In the genomic region with DNA sequence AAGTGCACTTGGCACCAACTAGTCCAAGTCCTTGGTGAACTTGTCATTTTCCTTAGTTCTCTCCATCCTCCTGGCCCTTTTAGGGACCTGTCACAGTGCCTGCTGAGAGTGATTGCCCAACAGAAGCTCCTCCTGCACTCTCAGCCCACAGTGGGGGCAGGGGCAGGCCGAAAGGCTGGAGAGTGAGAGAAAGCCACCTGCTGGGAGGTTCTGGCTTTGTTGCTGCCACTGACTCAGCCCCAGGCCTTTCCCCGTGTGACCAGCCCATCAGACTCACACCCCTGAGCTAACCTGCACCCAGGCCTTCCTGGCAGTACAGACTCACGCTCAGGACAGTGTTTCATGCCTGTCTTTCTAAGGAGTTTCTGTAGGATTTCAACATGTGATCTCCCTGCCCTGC, we compare ENCODE assay signal across 8 cellular contexts. TPM values are rescaled to one million over a fixed set of nuclear protein-coding genes. Genes with fewer than 3 reads are reported as not detected.
DNase-seq lines count a peak whose midpoint lies in the region; ATAC-seq, FAIRE-seq and TF ChIP-seq lines count a peak whose summit lies in the region.

No MANE protein-coding gene starts in this region.

- peaks cover 1 to 23% of the 10 kb centered on the region in 2 experiments; a peak in 4 of 5 replicates for H3K27me3 ChIP-seq in HepG2 (ENCODE audit: control insufficient read depth in 1 of 2, insufficient read depth in 2 of 2, low read length in 2 of 2)

- TF ChIP-seq EP300 in HepG2 (IDR thresholded peaks at IDR 0.05; ENCODE audit: low read depth in 2 of 2, low read length in 2 of 2) (no peak), HepG2 (CRISPR knock-in tag; IDR thresholded peaks at IDR 0.05; ENCODE audit: borderline replicate concordance) (no peak)

- in situ Hi-C loops in HepG2 (cut with HindIII; ENCODE audit: extremely low pct_ligation_motif_present, low pct_unique_long_range_greater_than_20kb) = no loop called here

- H3K9me3 ChIP-seq in HepG2 (ENCODE audit: low read length) = no peaks in the 10 kb centered on the region

- TF ChIP-seq RAD21 in HepG2 (CRISPR knock-in tag; IDR thresholded peaks at IDR 0.05) = peak; percentile 56

- TF ChIP-seq POLR2A in HepG2 (IDR thresholded peaks at IDR 0.05; ENCODE audit: insufficient read depth in 1 of 2, low read depth in 2 of 2, low read length in 2 of 2) = no peak

- no peaks in the 10 kb centered on the region for H3K4me1 Mint-ChIP-seq in activated naive CD4-positive, alpha-beta T cell treated with anti-CD3 and anti-CD28 coated beads, Interleukin-2, amount 10 ng/mL, durations not matched to agents 7 days and 5 days
- H3K4me1 Mint-ChIP-seq in activated CD4-positive, alpha-beta T cell treated with anti-CD3 and anti-CD28 coated beads, Interleukin-2, amount 10 ng/mL, durations not matched to agents 7 days and 5 days = no peaks in the 10 kb centered on the region

- peak; percentile 73 for FAIRE-seq in HepG2 (lab: Jason Lieb, UNC)

- peak; percentile 55 for TF ChIP-seq CTCF in HepG2 (CRISPR knock-in tag; IDR thresholded peaks at IDR 0.05)

- no peak overlapping the region for H3K4me3 ChIP-seq in HepG2 (replicated peaks in 1 of 3; ENCODE audit: insufficient read depth in 1 of 3, low read depth in 2 of 3, low read length in 3 of 3)

- intact Hi-C loops in HepG2 (cut with micrococcal nuclease; ENCODE audit: unreplicated experiment) = no loop called here

- H3K79me2 ChIP-seq in HepG2 (ENCODE audit: insufficient read depth, low read length) = no peaks in the 10 kb centered on the region

- H3K9ac ChIP-seq in HepG2 (ENCODE audit: insufficient read depth, low read depth, low read length) = no peak overlapping the region

- H3K36me3 Mint-ChIP-seq in activated naive CD4-positive, alpha-beta T cell treated with anti-CD3 and anti-CD28 coated beads, Interleukin-2, amount 10 ng/mL, durations not matched to agents 7 days and 5 days = no peaks in the 10 kb centered on the region
- no peaks in the 10 kb centered on the region for H3K36me3 Mint-ChIP-seq in activated CD4-positive, alpha-beta T cell treated with anti-CD3 and anti-CD28 coated beads, Interleukin-2, amount 10 ng/mL, durations not matched to agents 7 days and 5 days (ENCODE audit: low read depth)

- no peak overlapping the region for H3K27ac ChIP-seq in HepG2 (ENCODE audit: extremely low read length, insufficient read depth, low read length)

- H3K4me2 ChIP-seq in HepG2 (ENCODE audit: low read depth, low read length) = no peak overlapping the region

- ATAC-seq in HepG2 (peak; percentile 99), GM18867 (IDR thresholded peaks at IDR 0.05; ENCODE audit: unreplicated experiment) (no peak)

- WGBS in HepG2 (ENCODE audit: low lambda C conversion rate) = 0% methylated on average over 3 of the region's 3 CpGs

- POLR2A ChIA-PET in HepG2 (lab: Yijun Ruan, JAX) = no interaction called here
- POLR2A ChIA-PET in activated CD4-positive, alpha-beta T cell treated with anti-CD3 and anti-CD28 coated beads, Interleukin-2, amount 10 ng/mL, durations not matched to agents 7 days and 5 days (lab: Charles Lee) = no interaction called here

- H3K36me3 ChIP-seq in HepG2 (replicated peaks in 1 of 2; ENCODE audit: control insufficient read depth in 1 of 2, insufficient read depth in 2 of 2, low read length in 2 of 2) = no peaks in the 10 kb centered on the region

- no peak overlapping the region for H2AFZ ChIP-seq in HepG2 (ENCODE audit: low read length)

- H3K9me3 Mint-ChIP-seq in activated naive CD4-positive, alpha-beta T cell treated with anti-CD3 and anti-CD28 coated beads, Interleukin-2, amount 10 ng/mL, durations not matched to agents 7 days and 5 days = no peaks in the 10 kb centered on the region
- no peaks in the 10 kb centered on the region for H3K9me3 Mint-ChIP-seq in activated CD4-positive, alpha-beta T cell treated with anti-CD3 and anti-CD28 coated beads, Interleukin-2, amount 10 ng/mL, durations not matched to agents 7 days and 5 days

- BruUV-seq in HepG2 (replicated peaks; lab: Mats Ljungman, UMichigan) = no TSS peak

- DNase-seq in D341Med (ENCODE audit: low spot score) = peak; percentile 42
- peak; percentile 15 for DNase-seq in LHCN-M2 (ENCODE audit: low read depth)
- DNase-seq in astrocyte of the hippocampus (ENCODE audit: low read depth, low spot score) = peak; percentile 48
- DNase-seq in HepG2 (ENCODE audit: low spot score) = peak; percentile 58
- no peak for DNase-seq in activated naive CD4-positive, alpha-beta T cell treated with anti-CD3 and anti-CD28 coated beads, Interleukin-2, amount 10 ng/mL, durations not matched to agents 7 days and 5 days
- no peak for DNase-seq in inferior parietal cortex (ENCODE audit: extremely low spot score)
- no peak for DNase-seq in activated CD4-positive, alpha-beta T cell treated with anti-CD3 and anti-CD28 coated beads, Interleukin-2, amount 10 ng/mL, durations not matched to agents 7 days and 5 days

- peaks cover 62% of the 10 kb centered on the region for H3K27me3 Mint-ChIP-seq in activated naive CD4-positive, alpha-beta T cell treated with anti-CD3 and anti-CD28 coated beads, Interleukin-2, amount 10 ng/mL, durations not matched to agents 7 days and 5 days
- H3K27me3 Mint-ChIP-seq in activated CD4-positive, alpha-beta T cell treated with anti-CD3 and anti-CD28 coated beads, Interleukin-2, amount 10 ng/mL, durations not matched to agents 7 days and 5 days = peaks cover 19% of the 10 kb centered on the region

- H4K20me1 ChIP-seq in HepG2 (ENCODE audit: insufficient read depth, low read length) = no peaks in the 10 kb centered on the region

- no peak overlapping the region for H3K4me3 Mint-ChIP-seq in activated naive CD4-positive, alpha-beta T cell treated with anti-CD3 and anti-CD28 coated beads, Interleukin-2, amount 10 ng/mL, durations not matched to agents 7 days and 5 days
- no peak overlapping the region for H3K4me3 Mint-ChIP-seq in activated CD4-positive, alpha-beta T cell treated with anti-CD3 and anti-CD28 coated beads, Interleukin-2, amount 10 ng/mL, durations not matched to agents 7 days and 5 days

- no peak overlapping the region for H3K27ac Mint-ChIP-seq in activated naive CD4-positive, alpha-beta T cell treated with anti-CD3 and anti-CD28 coated beads, Interleukin-2, amount 10 ng/mL, durations not matched to agents 7 days and 5 days
- no peak overlapping the region for H3K27ac Mint-ChIP-seq in activated CD4-positive, alpha-beta T cell treated with anti-CD3 and anti-CD28 coated beads, Interleukin-2, amount 10 ng/mL, durations not matched to agents 7 days and 5 days

- H3K4me1 ChIP-seq in HepG2 (ENCODE audit: insufficient read depth, low read length) = peaks cover 10% of the 10 kb centered on the region; the same call in 1 of the 2 replicates

- CTCF ChIA-PET in HepG2 (lab: Yijun Ruan, JAX; ENCODE audit: low intra/inter-chr PET ratio, low total read pairs) = no interaction called here
- CTCF ChIA-PET in activated naive CD4-positive, alpha-beta T cell treated with anti-CD3 and anti-CD28 coated beads, Interleukin-2, amount 10 ng/mL, durations not matched to agents 7 days and 5 days (lab: Charles Lee) = interaction anchor here (0.6 to 1.7 kb wide), 3 partner anchors 26 to 226 kb away, joined by 3 to 7 read pairs (median 3); no protein-coding TSS in a partner anchor
- CTCF ChIA-PET in activated CD4-positive, alpha-beta T cell treated with anti-CD3 and anti-CD28 coated beads, Interleukin-2, amount 10 ng/mL, durations not matched to agents 7 days and 5 days (lab: Charles Lee) = interaction anchor here (1.0 to 1.3 kb wide), 2 partner anchors 17 to 18 kb away, joined by 3 read pairs; no protein-coding TSS in a partner anchor

RNA-seq across cellular contexts. Expression of a gene that starts 17.1 kb away (rescaled TPM):
- total RNA-seq in LHCN-M2 (2014; rRNA removed) (not detected in 2 replicates), HepG2 (2016; rRNA removed; fragmentation: Illumina TruSeq; extraction: Trizol) (not detected in 2 replicates)
- polyA plus RNA-seq in LHCN-M2 (2012) = not detected
- total RNA-seq in HepG2 (2016; cell fraction: cytosol; rRNA removed; fragmentation: Illumina TruSeq; extraction: Trizol; ENCODE audit: low read depth) = not detected in 2 replicates
- total RNA-seq in HepG2 (2016; cell fraction: insoluble cytoplasmic fraction; rRNA removed; fragmentation: Illumina TruSeq; extraction: Trizol) = not detected in 2 replicates
- not detected in 2 replicates for total RNA-seq in HepG2 (2016; cell fraction: membrane; rRNA removed; fragmentation: Illumina TruSeq; extraction: Trizol)
- total RNA-seq in HepG2 (2016; cell fraction: nucleus; rRNA removed; fragmentation: Illumina TruSeq; extraction: Trizol) = not detected in 2 replicates
- polyA plus RNA-seq in HepG2 (2011; rRNA removed) = 0.07 TPM in 1 of 2 replicates, not detected in the other
- polyA plus RNA-seq in HepG2 (2011; cell fraction: cytosol; rRNA removed) = not detected in 2 replicates
- polyA plus RNA-seq in HepG2 (2011; cell fraction: nucleus; rRNA removed) = not detected in 2 replicates
- polyA plus RNA-seq in HepG2 (2012) = not detected in 2 replicates
- not detected in 2 replicates for polyA plus RNA-seq in HepG2 (2016; cell fraction: cytosol; fragmentation: Illumina TruSeq; extraction: Trizol; ENCODE audit: low read depth)
- polyA plus RNA-seq in HepG2 (2016; cell fraction: insoluble cytoplasmic fraction; fragmentation: Illumina TruSeq; extraction: Trizol; ENCODE audit: low read depth) = not detected in 2 replicates
- not detected in 2 replicates for polyA plus RNA-seq in HepG2 (2016; cell fraction: membrane; fragmentation: Illumina TruSeq; extraction: Trizol; ENCODE audit: low read depth)
- polyA plus RNA-seq in HepG2 (2016; cell fraction: nucleus; fragmentation: Illumina TruSeq; extraction: Trizol; ENCODE audit: insufficient read depth, low read depth) = not detected in 2 replicates
- not detected in 2 replicates for polyA minus RNA-seq in HepG2 (2011; rRNA and poly(A)+ RNA removed; ENCODE audit: low replicate concordance)
- polyA minus RNA-seq in HepG2 (2011; cell fraction: cytosol; rRNA and poly(A)+ RNA removed) = not detected in 2 replicates
- not detected in 2 replicates for polyA minus RNA-seq in HepG2 (2011; cell fraction: nucleus; rRNA and poly(A)+ RNA removed)
- total RNA-seq in activated CD4-positive, alpha-beta T cell treated with anti-CD3 and anti-CD28 coated beads, Interleukin-2, amount 10 ng/mL, durations not matched to agents 7 days and 5 days = not detected

RNA-seq across cellular contexts. Expression of a gene that starts 26.3 kb away (rescaled TPM):
- total RNA-seq in LHCN-M2 (2014; rRNA removed) (101 and 116 TPM in 2 replicates), HepG2 (2016; rRNA removed; fragmentation: Illumina TruSeq; extraction: Trizol) (96.7 and 152 TPM in 2 replicates)
- polyA plus RNA-seq in LHCN-M2 (2012) = 343 TPM
- 61.9 and 65.5 TPM in 2 replicates for total RNA-seq in HepG2 (2016; cell fraction: cytosol; rRNA removed; fragmentation: Illumina TruSeq; extraction: Trizol; ENCODE audit: low read depth)
- 105 and 145 TPM in 2 replicates for total RNA-seq in HepG2 (2016; cell fraction: insoluble cytoplasmic fraction; rRNA removed; fragmentation: Illumina TruSeq; extraction: Trizol)
- 96.4 and 97.4 TPM in 2 replicates for total RNA-seq in HepG2 (2016; cell fraction: membrane; rRNA removed; fragmentation: Illumina TruSeq; extraction: Trizol)
- total RNA-seq in HepG2 (2016; cell fraction: nucleus; rRNA removed; fragmentation: Illumina TruSeq; extraction: Trizol) = 46.3 and 47.2 TPM in 2 replicates
- 346 and 400 TPM in 2 replicates for polyA plus RNA-seq in HepG2 (2011; rRNA removed)
- 412 and 427 TPM in 2 replicates for polyA plus RNA-seq in HepG2 (2011; cell fraction: cytosol; rRNA removed)
- 90.6 and 96.5 TPM in 2 replicates for polyA plus RNA-seq in HepG2 (2011; cell fraction: nucleus; rRNA removed)
- 204 and 237 TPM in 2 replicates for polyA plus RNA-seq in HepG2 (2012)
- polyA plus RNA-seq in HepG2 (2016; cell fraction: cytosol; fragmentation: Illumina TruSeq; extraction: Trizol; ENCODE audit: low read depth) = 107 and 129 TPM in 2 replicates
- 246 and 265 TPM in 2 replicates for polyA plus RNA-seq in HepG2 (2016; cell fraction: insoluble cytoplasmic fraction; fragmentation: Illumina TruSeq; extraction: Trizol; ENCODE audit: low read depth)
- 142 and 171 TPM in 2 replicates for polyA plus RNA-seq in HepG2 (2016; cell fraction: membrane; fragmentation: Illumina TruSeq; extraction: Trizol; ENCODE audit: low read depth)
- 118 and 126 TPM in 2 replicates for polyA plus RNA-seq in HepG2 (2016; cell fraction: nucleus; fragmentation: Illumina TruSeq; extraction: Trizol; ENCODE audit: insufficient read depth, low read depth)
- 90.1 and 139 TPM in 2 replicates for polyA minus RNA-seq in HepG2 (2011; rRNA and poly(A)+ RNA removed; ENCODE audit: low replicate concordance)
- 38.0 and 45.5 TPM in 2 replicates for polyA minus RNA-seq in HepG2 (2011; cell fraction: cytosol; rRNA and poly(A)+ RNA removed)
- polyA minus RNA-seq in HepG2 (2011; cell fraction: nucleus; rRNA and poly(A)+ RNA removed) = 36.7 and 44.5 TPM in 2 replicates
- total RNA-seq in activated CD4-positive, alpha-beta T cell treated with anti-CD3 and anti-CD28 coated beads, Interleukin-2, amount 10 ng/mL, durations not matched to agents 7 days and 5 days = 100 to 1,000 TPM; 113 to 120 TPM

RNA-seq across cellular contexts. Expression of a gene that starts 43.0 kb away (rescaled TPM):
- total RNA-seq in LHCN-M2 (2014; rRNA removed) (8.0 and 8.1 TPM in 2 replicates), HepG2 (2016; rRNA removed; fragmentation: Illumina TruSeq; extraction: Trizol) (0.60 and 1.1 TPM in 2 replicates)
- 7.8 TPM for polyA plus RNA-seq in LHCN-M2 (2012)
- total RNA-seq in HepG2 (2016; cell fraction: cytosol; rRNA removed; fragmentation: Illumina TruSeq; extraction: Trizol; ENCODE audit: low read depth) = 0.20 and 0.26 TPM in 2 replicates
- total RNA-seq in HepG2 (2016; cell fraction: insoluble cytoplasmic fraction; rRNA removed; fragmentation: Illumina TruSeq; extraction: Trizol) = 0.49 and 0.63 TPM in 2 replicates
- total RNA-seq in HepG2 (2016; cell fraction: membrane; rRNA removed; fragmentation: Illumina TruSeq; extraction: Trizol) = 0.68 and 0.83 TPM in 2 replicates
- total RNA-seq in HepG2 (2016; cell fraction: nucleus; rRNA removed; fragmentation: Illumina TruSeq; extraction: Trizol) = 0.72 and 1.0 TPM in 2 replicates
- polyA plus RNA-seq in HepG2 (2011; rRNA removed) = 1.5 and 1.6 TPM in 2 replicates
- polyA plus RNA-seq in HepG2 (2011; cell fraction: cytosol; rRNA removed) = 0.63 and 1.4 TPM in 2 replicates
- 0.55 and 0.80 TPM in 2 replicates for polyA plus RNA-seq in HepG2 (2011; cell fraction: nucleus; rRNA removed)
- 0.76 and 1.2 TPM in 2 replicates for polyA plus RNA-seq in HepG2 (2012)
- polyA plus RNA-seq in HepG2 (2016; cell fraction: cytosol; fragmentation: Illumina TruSeq; extraction: Trizol; ENCODE audit: low read depth) = 0.19 and 0.45 TPM in 2 replicates
- 0.30 and 0.36 TPM in 2 replicates for polyA plus RNA-seq in HepG2 (2016; cell fraction: insoluble cytoplasmic fraction; fragmentation: Illumina TruSeq; extraction: Trizol; ENCODE audit: low read depth)
- polyA plus RNA-seq in HepG2 (2016; cell fraction: membrane; fragmentation: Illumina TruSeq; extraction: Trizol; ENCODE audit: low read depth) = 0.24 and 0.27 TPM in 2 replicates
- polyA plus RNA-seq in HepG2 (2016; cell fraction: nucleus; fragmentation: Illumina TruSeq; extraction: Trizol; ENCODE audit: insufficient read depth, low read depth) = 0.74 and 0.92 TPM in 2 replicates
- 0.54 and 2.2 TPM in 2 replicates for polyA minus RNA-seq in HepG2 (2011; rRNA and poly(A)+ RNA removed; ENCODE audit: low replicate concordance)
- 1.6 and 1.7 TPM in 2 replicates for polyA minus RNA-seq in HepG2 (2011; cell fraction: cytosol; rRNA and poly(A)+ RNA removed)
- 0.77 and 0.99 TPM in 2 replicates for polyA minus RNA-seq in HepG2 (2011; cell fraction: nucleus; rRNA and poly(A)+ RNA removed)
- under 1 TPM in 1 of 2 experiments, not detected in 1; 0.27 TPM for total RNA-seq in activated CD4-positive, alpha-beta T cell treated with anti-CD3 and anti-CD28 coated beads, Interleukin-2, amount 10 ng/mL, durations not matched to agents 7 days and 5 days

Comparison
In these comparisons a context has a peak if more than half of its experiments do, and no peak if none do; other contexts are left out.
1. DNase-seq: peak in D341Med (single experiment), LHCN-M2 (single experiment), astrocyte of the hippocampus (single experiment) and HepG2 (single experiment); none in activated naive CD4-positive, alpha-beta T cell treated with anti-CD3 and anti-CD28 coated beads, Interleukin-2, amount 10 ng/mL, durations not matched to agents 7 days and 5 days (single experiment), inferior parietal cortex (single experiment) and activated CD4-positive, alpha-beta T cell treated with anti-CD3 and anti-CD28 coated beads, Interleukin-2, amount 10 ng/mL, durations not matched to agents 7 days and 5 days (single experiment).